Comparison of ENCODE assay signal across 37 cellular contexts in the genomic region with DNA sequence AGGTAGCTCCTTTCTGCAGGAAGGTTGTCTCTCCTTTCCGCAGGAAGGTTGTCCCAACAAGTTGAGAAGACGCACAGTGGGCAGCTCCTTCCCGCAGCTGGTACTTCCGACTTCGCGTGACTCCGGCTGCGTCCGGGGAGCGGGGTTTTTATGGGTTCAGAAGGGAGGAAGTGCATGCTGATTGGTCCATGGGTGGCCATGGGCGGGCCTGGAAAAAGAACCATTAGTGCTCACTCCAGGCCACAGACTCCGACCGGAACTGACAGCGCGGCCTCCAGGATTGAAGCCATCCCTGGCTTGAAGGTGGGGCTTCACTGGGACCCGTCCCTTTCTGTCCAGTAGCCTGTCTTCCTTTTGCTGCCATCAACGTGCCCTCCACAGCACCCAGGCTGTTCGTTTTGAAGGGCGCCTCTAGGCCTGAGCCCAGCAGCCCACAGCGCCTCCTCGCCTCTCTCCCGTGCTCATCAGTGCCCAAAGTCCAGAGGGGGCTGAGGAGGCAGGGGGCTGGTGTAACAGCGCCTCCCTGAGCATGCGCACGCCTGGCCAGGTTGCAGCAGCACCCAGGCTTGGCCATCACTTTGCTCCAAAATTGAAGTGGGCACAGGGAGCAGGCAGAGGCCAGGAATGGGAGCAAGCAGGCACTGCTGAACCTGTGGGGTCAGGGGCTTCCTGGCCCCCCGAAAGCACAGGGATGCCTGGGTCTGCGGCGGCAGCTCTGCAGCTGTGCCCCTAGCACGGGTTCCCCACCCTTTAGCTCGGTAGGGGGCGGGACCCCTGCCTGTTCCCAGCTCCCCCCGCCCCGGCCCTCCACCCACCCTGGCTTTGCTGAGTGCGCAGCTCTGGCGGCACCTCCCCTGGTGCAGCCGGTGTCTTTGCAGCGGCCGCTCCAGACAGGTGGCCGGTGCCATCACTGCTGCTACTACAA.
DNase-seq lines count a peak whose midpoint lies in the region; ATAC-seq and TF ChIP-seq lines count a peak whose summit lies in the region.
"Had no signal": no experiment of that assay in that cellular context is flagged by ENCODE, and none has a peak within 500 bp of the region (broad histone marks: within the 10 kb centered on the region; RNA-seq: fewer than 3 reads in every experiment).

No MANE protein-coding gene starts in this region.

- H3K9me3 ChIP-seq in RWPE2 (ENCODE audit: severe bottlenecking): no peaks in the 10 kb centered on the region
- H3K9me3 ChIP-seq in upper lobe of right lung: no peaks in the 10 kb centered on the region
- H3K9me3 ChIP-seq: neutrophil, SJCRH30, upper lobe of left lung had no signal

- DNase-seq in activated effector memory CD4-positive, alpha-beta T cell treated with anti-CD3 and anti-CD28 coated beads, Interleukin-2, amount 50 U/mL, for 16 hours: peak; percentile 58
- DNase-seq in activated effector memory CD4-positive, alpha-beta T cell treated with Interleukin-2 at 50 U/mL for 16 hours: no peak
- DNase-seq in RWPE2 (ENCODE audit: low spot score): no peak
- peak; percentile 21 for DNase-seq in iPS-NIHi11 (ENCODE audit: low spot score)
- no peak for DNase-seq in upper lobe of right lung
- DNase-seq in stimulated activated effector memory CD8-positive, alpha-beta T cell treated with anti-CD3 and anti-CD28 coated beads, Interleukin-12 subunit alpha, Interleukin-12 subunit beta, amount 100 ng/mL, for 72 hours (ENCODE audit: low spot score in 2 of 2): no peak
- DNase-seq in activated T-cell treated with anti-CD3 and anti-CD28 coated beads, Interleukin-2, amount 50 U/mL, for 4 hours: no peak
- DNase-seq in retina: no peak
- DNase-seq: 8988T; activated CD4-positive, alpha-beta T cell treated with anti-CD3 and anti-CD28 coated beads, Interleukin-2, amount 10 ng/mL, durations not matched to agents 24 days and 14 days; activated CD8-positive, alpha-beta memory T cell treated with anti-CD3 and anti-CD28 coated beads for 24 hours; activated naive CD8-positive, alpha-beta T cell treated with anti-CD3 and anti-CD28 coated beads, Interleukin-2, amount 50 U/mL, for 24 hours; activated T-cell treated with anti-CD3 and anti-CD28 coated beads for 4 hours; Calu3; caudate nucleus; DND-41; effector memory CD4-positive, alpha-beta T cell; erythroblast; GF-D8; glutamatergic neuron; MM.1S; NCI-H1417 treated with DMSO at 0.1 percent for 48 hours; NCI-H2081; NCI-H2227 treated with DMSO at 0.1 percent for 48 hours; NCI-H526 treated with DMSO at 0.1 percent for 48 hours; PC-9; SJCRH30; stimulated activated CD4-positive, alpha-beta T cell treated with anti-CD3 and anti-CD28 coated beads, Interleukin-12 subunit alpha, Interleukin-12 subunit beta, amount 100 ng/mL, for 4 hours; stimulated activated CD4-positive, alpha-beta T cell treated with anti-CD3 and anti-CD28 coated beads, Interleukin-2, amount 100 ng/mL, for 48 hours; substantia nigra; T1000 had no signal

- H3K27ac ChIP-seq in RWPE2 (ENCODE audit: poor library complexity, severe bottlenecking): no peak overlapping the region
- no peak overlapping the region for H3K27ac ChIP-seq in upper lobe of right lung
- H3K27ac ChIP-seq: coronary artery, neutrophil, PC-9, SJCRH30, upper lobe of left lung had no signal

- ATAC-seq in RWPE2 (ENCODE audit: low read depth): peak; percentile 15; the same call in 1 of the 3 replicates
- peak; percentile 13 for ATAC-seq in upper lobe of right lung
- no peak for ATAC-seq in stimulated activated effector memory CD8-positive, alpha-beta T cell treated with anti-CD3 and anti-CD28 coated beads, Interleukin-12 subunit alpha, Interleukin-12 subunit beta, amount 100 ng/mL, for 72 hours
- ATAC-seq in activated T-cell treated with anti-CD3 and anti-CD28 coated beads, Interleukin-2, amount 50 U/mL, for 4 hours: no peak
- ATAC-seq: activated naive CD8-positive, alpha-beta T cell treated with anti-CD3 and anti-CD28 coated beads, Interleukin-2, amount 50 U/mL, for 24 hours; K562; sciatic nerve had no signal

- no peaks in the 10 kb centered on the region for H3K27me3 ChIP-seq in RWPE2 (ENCODE audit: insufficient read depth, poor library complexity, severe bottlenecking)
- H3K27me3 ChIP-seq in upper lobe of right lung: no peaks in the 10 kb centered on the region
- H3K27me3 ChIP-seq: neutrophil, SJCRH30, upper lobe of left lung had no signal

- intact Hi-C loops in upper lobe of right lung (cut with DNase I): no loop called here

- H3K27ac Mint-ChIP-seq in stimulated activated effector memory CD8-positive, alpha-beta T cell treated with anti-CD3 and anti-CD28 coated beads, Interleukin-12 subunit alpha, Interleukin-12 subunit beta, amount 100 ng/mL, for 72 hours: no peak overlapping the region
- H3K27ac Mint-ChIP-seq: activated CD4-positive, alpha-beta T cell treated with anti-CD3 and anti-CD28 coated beads, Interleukin-2, amount 10 ng/mL, durations not matched to agents 24 days and 14 days; activated naive CD8-positive, alpha-beta T cell treated with anti-CD3 and anti-CD28 coated beads, Interleukin-2, amount 50 U/mL, for 24 hours; mesothelial cell of epicardium had no signal

- no peak overlapping the region for H3K4me3 ChIP-seq in RWPE2 (ENCODE audit: severe bottlenecking)
- H3K4me3 ChIP-seq in upper lobe of right lung: no peak overlapping the region
- H3K4me3 ChIP-seq: coronary artery, K562, PC-9, SJCRH30, upper lobe of left lung had no signal

- H3K9me3 Mint-ChIP-seq in stimulated activated effector memory CD8-positive, alpha-beta T cell treated with anti-CD3 and anti-CD28 coated beads, Interleukin-12 subunit alpha, Interleukin-12 subunit beta, amount 100 ng/mL, for 72 hours: no peaks in the 10 kb centered on the region
- no peaks in the 10 kb centered on the region for H3K9me3 Mint-ChIP-seq in activated T-cell treated with anti-CD3 and anti-CD28 coated beads, Interleukin-2, amount 50 U/mL, for 4 hours
- H3K9me3 Mint-ChIP-seq: activated CD4-positive, alpha-beta T cell treated with anti-CD3 and anti-CD28 coated beads, Interleukin-2, amount 10 ng/mL, durations not matched to agents 24 days and 14 days; activated naive CD8-positive, alpha-beta T cell treated with anti-CD3 and anti-CD28 coated beads, Interleukin-2, amount 50 U/mL, for 24 hours; mesothelial cell of epicardium had no signal

- H3K4me3 Mint-ChIP-seq in stimulated activated effector memory CD8-positive, alpha-beta T cell treated with anti-CD3 and anti-CD28 coated beads, Interleukin-12 subunit alpha, Interleukin-12 subunit beta, amount 100 ng/mL, for 72 hours: no peak overlapping the region
- no peak overlapping the region for H3K4me3 Mint-ChIP-seq in activated T-cell treated with anti-CD3 and anti-CD28 coated beads, Interleukin-2, amount 50 U/mL, for 4 hours
- H3K4me3 Mint-ChIP-seq: activated CD4-positive, alpha-beta T cell treated with anti-CD3 and anti-CD28 coated beads, Interleukin-2, amount 10 ng/mL, durations not matched to agents 24 days and 14 days; activated naive CD8-positive, alpha-beta T cell treated with anti-CD3 and anti-CD28 coated beads, Interleukin-2, amount 50 U/mL, for 24 hours; mesothelial cell of epicardium had no signal

- H3K36me3 Mint-ChIP-seq in stimulated activated effector memory CD8-positive, alpha-beta T cell treated with anti-CD3 and anti-CD28 coated beads, Interleukin-12 subunit alpha, Interleukin-12 subunit beta, amount 100 ng/mL, for 72 hours: no peaks in the 10 kb centered on the region
- no peaks in the 10 kb centered on the region for H3K36me3 Mint-ChIP-seq in activated T-cell treated with anti-CD3 and anti-CD28 coated beads, Interleukin-2, amount 50 U/mL, for 4 hours (ENCODE audit: insufficient read depth)
- H3K36me3 Mint-ChIP-seq: mesothelial cell of epicardium had no signal

- H3K36me3 ChIP-seq in RWPE2 (ENCODE audit: low read depth): no peaks in the 10 kb centered on the region
- no peaks in the 10 kb centered on the region for H3K36me3 ChIP-seq in upper lobe of right lung
- H3K36me3 ChIP-seq: neutrophil, SJCRH30, upper lobe of left lung had no signal

- no peak for TF ChIP-seq CTCF in RWPE2 (IDR thresholded peaks at IDR 0.05; ENCODE audit: poor library complexity, severe bottlenecking)
- TF ChIP-seq CTCF in upper lobe of right lung (IDR thresholded peaks at IDR 0.05): no peak

- H3K4me1 Mint-ChIP-seq in stimulated activated effector memory CD8-positive, alpha-beta T cell treated with anti-CD3 and anti-CD28 coated beads, Interleukin-12 subunit alpha, Interleukin-12 subunit beta, amount 100 ng/mL, for 72 hours: no peaks in the 10 kb centered on the region
- H3K4me1 Mint-ChIP-seq in activated T-cell treated with anti-CD3 and anti-CD28 coated beads, Interleukin-2, amount 50 U/mL, for 4 hours (ENCODE audit: low read depth): no peaks in the 10 kb centered on the region
- H3K4me1 Mint-ChIP-seq: activated CD4-positive, alpha-beta T cell treated with anti-CD3 and anti-CD28 coated beads, Interleukin-2, amount 10 ng/mL, durations not matched to agents 24 days and 14 days; activated naive CD8-positive, alpha-beta T cell treated with anti-CD3 and anti-CD28 coated beads, Interleukin-2, amount 50 U/mL, for 24 hours; mesothelial cell of epicardium had no signal

- H3K27me3 Mint-ChIP-seq in activated T-cell treated with anti-CD3 and anti-CD28 coated beads, Interleukin-2, amount 50 U/mL, for 4 hours (ENCODE audit: low read depth): peaks cover 4% of the 10 kb centered on the region
- H3K27me3 Mint-ChIP-seq: activated naive CD8-positive, alpha-beta T cell treated with anti-CD3 and anti-CD28 coated beads, Interleukin-2, amount 50 U/mL, for 24 hours had no signal

- no peaks in the 10 kb centered on the region for H3K4me1 ChIP-seq in RWPE2 (ENCODE audit: insufficient read depth, poor library complexity, severe bottlenecking)
- H3K4me1 ChIP-seq in upper lobe of right lung: no peaks in the 10 kb centered on the region
- H3K4me1 ChIP-seq: SJCRH30, upper lobe of left lung had no signal

Comparison
In these comparisons a context has a peak if more than half of its experiments do, and no peak if none do; other contexts are left out.
1. DNase-seq: peak in activated effector memory CD4-positive, alpha-beta T cell treated with anti-CD3 and anti-CD28 coated beads, Interleukin-2, amount 50 U/mL, for 16 hours (single experiment) and iPS-NIHi11 (single experiment); none in activated effector memory CD4-positive, alpha-beta T cell treated with Interleukin-2 at 50 U/mL for 16 hours (single experiment), RWPE2 (single experiment), upper lobe of right lung (single experiment), stimulated activated effector memory CD8-positive, alpha-beta T cell treated with anti-CD3 and anti-CD28 coated beads, Interleukin-12 subunit alpha, Interleukin-12 subunit beta, amount 100 ng/mL, for 72 hours (0 of 2), activated T-cell treated with anti-CD3 and anti-CD28 coated beads, Interleukin-2, amount 50 U/mL, for 4 hours (single experiment) and retina (single experiment).
2. ATAC-seq: peak in RWPE2 (single experiment) and upper lobe of right lung (single experiment); none in stimulated activated effector memory CD8-positive, alpha-beta T cell treated with anti-CD3 and anti-CD28 coated beads, Interleukin-12 subunit alpha, Interleukin-12 subunit beta, amount 100 ng/mL, for 72 hours (single experiment) and activated T-cell treated with anti-CD3 and anti-CD28 coated beads, Interleukin-2, amount 50 U/mL, for 4 hours (0 of 2).